In the genomic region with DNA sequence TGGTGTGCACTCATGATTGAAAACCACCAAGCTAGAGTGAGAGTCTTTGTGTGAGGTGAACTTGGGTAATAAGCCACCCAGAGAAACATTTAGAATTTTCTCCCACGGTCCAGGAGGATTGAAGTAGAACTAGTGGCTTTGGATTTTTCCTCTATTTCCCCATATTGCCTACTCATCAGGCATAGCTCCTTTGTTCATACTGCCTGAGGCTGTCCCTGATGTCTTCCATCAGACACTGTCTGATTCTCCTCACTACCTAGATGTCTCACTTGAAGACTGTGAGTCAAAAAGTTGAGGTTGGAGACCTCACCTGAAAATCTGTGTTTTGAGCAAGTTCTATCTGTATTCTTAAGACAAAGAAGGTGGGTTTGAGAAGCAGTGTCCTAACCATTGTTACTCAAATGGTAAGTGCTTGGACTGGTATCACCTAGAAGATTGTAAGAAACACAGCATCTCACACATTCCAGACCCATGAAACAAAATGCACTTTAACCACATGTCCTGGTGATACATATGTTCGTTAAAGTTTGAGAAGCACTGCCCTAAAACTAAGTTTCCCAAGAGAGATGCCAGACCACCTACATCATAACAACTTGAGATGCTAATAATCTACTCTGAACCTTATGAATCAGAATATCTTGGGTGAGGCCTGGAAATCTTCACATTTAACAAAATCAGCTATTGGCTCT, we compare ENCODE assay signal across 2 cellular contexts.
TF ChIP-seq lines count a peak whose summit lies in the region.

No MANE protein-coding gene starts in this region.

TF ChIP-seq in GM12878, 131 proteins besides CTCF, POLR2A, EP300 and RAD21:
- TF ChIP-seq ZNF592 (IDR thresholded peaks at IDR 0.05): no peak
- TF ChIP-seq, protein P1, sequence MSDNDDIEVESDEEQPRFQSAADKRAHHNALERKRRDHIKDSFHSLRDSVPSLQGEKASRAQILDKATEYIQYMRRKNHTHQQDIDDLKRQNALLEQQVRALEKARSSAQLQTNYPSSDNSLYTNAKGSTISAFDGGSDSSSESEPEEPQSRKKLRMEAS (IDR thresholded peaks at IDR 0.05; ENCODE audit: low read depth, low read length): no peak
- TF ChIP-seq JUNB (IDR thresholded peaks at IDR 0.05): no peak
- no peak for TF ChIP-seq CBFB (IDR thresholded peaks at IDR 0.05; ENCODE audit: low read depth)
- no peak for TF ChIP-seq ZNF217 (IDR thresholded peaks at IDR 0.05)
- TF ChIP-seq E4F1 (IDR thresholded peaks at IDR 0.05; ENCODE audit: borderline replicate concordance, partially characterized antibody): no peak
- TF ChIP-seq, protein P2, sequence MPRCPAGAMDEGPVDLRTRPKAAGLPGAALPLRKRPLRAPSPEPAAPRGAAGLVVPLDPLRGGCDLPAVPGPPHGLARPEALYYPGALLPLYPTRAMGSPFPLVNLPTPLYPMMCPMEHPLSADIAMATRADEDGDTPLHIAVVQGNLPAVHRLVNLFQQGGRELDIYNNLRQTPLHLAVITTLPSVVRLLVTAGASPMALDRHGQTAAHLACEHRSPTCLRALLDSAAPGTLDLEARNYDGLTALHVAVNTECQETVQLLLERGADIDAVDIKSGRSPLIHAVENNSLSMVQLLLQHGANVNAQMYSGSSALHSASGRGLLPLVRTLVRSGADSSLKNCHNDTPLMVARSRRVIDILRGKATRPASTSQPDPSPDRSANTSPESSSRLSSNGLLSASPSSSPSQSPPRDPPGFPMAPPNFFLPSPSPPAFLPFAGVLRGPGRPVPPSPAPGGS (IDR thresholded peaks at IDR 0.05; ENCODE audit: borderline replicate concordance, insufficient read depth, low read depth, low read length, poor library complexity, severe bottlenecking): no peak
- no peak for TF ChIP-seq ATF7 (IDR thresholded peaks at IDR 0.05; ENCODE audit: low read depth)

TF ChIP-seq in GM23338, 12 proteins besides CTCF, POLR2A, EP300 and RAD21:
- TF ChIP-seq ZNF114 (CRISPR knock-in tag; IDR thresholded peaks at IDR 0.05) (no peak), EZH2 (IDR thresholded peaks at IDR 0.05; ENCODE audit: low read depth, unreplicated experiment) (no peak), CREB1 (CRISPR knock-in tag; IDR thresholded peaks at IDR 0.05; ENCODE audit: low read depth) (no peak), POLR2AphosphoS5 (IDR thresholded peaks at IDR 0.05; ENCODE audit: low read depth) (no peak), ZNF331 (CRISPR knock-in tag; IDR thresholded peaks at IDR 0.05; ENCODE audit: low read depth) (no peak), STAT1 (IDR thresholded peaks at IDR 0.05; ENCODE audit: unreplicated experiment) (no peak), REST (IDR thresholded peaks at IDR 0.05; ENCODE audit: unreplicated experiment) (no peak), NANOG (IDR thresholded peaks at IDR 0.05; ENCODE audit: borderline replicate concordance) (no peak)
- TF ChIP-seq, protein P3, sequence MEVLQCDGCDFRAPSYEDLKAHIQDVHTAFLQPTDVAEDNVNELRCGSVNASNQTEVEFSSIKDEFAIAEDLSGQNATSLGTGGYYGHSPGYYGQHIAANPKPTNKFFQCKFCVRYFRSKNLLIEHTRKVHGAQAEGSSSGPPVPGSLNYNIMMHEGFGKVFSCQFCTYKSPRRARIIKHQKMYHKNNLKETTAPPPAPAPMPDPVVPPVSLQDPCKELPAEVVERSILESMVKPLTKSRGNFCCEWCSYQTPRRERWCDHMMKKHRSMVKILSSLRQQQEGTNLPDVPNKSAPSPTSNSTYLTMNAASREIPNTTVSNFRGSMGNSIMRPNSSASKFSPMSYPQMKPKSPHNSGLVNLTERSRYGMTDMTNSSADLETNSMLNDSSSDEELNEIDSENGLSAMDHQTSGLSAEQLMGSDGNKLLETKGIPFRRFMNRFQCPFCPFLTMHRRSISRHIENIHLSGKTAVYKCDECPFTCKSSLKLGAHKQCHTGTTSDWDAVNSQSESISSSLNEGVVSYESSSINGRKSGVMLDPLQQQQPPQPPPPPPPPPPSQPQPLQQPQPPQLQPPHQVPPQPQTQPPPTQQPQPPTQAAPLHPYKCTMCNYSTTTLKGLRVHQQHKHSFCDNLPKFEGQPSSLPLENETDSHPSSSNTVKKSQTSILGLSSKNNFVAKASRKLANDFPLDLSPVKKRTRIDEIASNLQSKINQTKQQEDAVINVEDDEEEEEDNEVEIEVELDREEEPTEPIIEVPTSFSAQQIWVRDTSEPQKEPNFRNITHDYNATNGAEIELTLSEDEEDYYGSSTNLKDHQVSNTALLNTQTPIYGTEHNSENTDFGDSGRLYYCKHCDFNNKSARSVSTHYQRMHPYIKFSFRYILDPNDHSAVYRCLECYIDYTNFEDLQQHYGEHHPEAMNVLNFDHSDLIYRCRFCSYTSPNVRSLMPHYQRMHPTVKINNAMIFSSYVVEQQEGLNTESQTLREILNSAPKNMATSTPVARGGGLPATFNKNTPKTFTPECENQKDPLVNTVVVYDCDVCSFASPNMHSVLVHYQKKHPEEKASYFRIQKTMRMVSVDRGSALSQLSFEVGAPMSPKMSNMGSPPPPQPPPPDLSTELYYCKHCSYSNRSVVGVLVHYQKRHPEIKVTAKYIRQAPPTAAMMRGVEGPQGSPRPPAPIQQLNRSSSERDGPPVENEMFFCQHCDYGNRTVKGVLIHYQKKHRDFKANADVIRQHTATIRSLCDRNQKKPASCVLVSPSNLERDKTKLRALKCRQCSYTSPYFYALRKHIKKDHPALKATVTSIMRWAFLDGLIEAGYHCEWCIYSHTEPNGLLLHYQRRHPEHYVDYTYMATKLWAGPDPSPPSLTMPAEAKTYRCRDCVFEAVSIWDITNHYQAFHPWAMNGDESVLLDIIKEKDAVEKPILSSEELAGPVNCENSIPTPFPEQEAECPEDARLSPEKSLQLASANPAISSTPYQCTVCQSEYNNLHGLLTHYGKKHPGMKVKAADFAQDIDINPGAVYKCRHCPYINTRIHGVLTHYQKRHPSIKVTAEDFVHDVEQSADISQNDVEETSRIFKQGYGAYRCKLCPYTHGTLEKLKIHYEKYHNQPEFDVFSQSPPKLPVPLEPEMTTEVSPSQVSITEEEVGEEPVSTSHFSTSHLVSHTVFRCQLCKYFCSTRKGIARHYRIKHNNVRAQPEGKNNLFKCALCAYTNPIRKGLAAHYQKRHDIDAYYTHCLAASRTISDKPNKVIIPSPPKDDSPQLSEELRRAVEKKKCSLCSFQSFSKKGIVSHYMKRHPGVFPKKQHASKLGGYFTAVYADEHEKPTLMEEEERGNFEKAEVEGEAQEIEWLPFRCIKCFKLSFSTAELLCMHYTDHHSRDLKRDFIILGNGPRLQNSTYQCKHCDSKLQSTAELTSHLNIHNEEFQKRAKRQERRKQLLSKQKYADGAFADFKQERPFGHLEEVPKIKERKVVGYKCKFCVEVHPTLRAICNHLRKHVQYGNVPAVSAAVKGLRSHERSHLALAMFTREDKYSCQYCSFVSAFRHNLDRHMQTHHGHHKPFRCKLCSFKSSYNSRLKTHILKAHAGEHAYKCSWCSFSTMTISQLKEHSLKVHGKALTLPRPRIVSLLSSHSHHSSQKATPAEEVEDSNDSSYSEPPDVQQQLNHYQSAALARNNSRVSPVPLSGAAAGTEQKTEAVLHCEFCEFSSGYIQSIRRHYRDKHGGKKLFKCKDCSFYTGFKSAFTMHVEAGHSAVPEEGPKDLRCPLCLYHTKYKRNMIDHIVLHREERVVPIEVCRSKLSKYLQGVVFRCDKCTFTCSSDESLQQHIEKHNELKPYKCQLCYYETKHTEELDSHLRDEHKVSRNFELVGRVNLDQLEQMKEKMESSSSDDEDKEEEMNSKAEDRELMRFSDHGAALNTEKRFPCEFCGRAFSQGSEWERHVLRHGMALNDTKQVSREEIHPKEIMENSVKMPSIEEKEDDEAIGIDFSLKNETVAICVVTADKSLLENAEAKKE (CRISPR knock-in tag; IDR thresholded peaks at IDR 0.05): no peak
- TF ChIP-seq, protein P4, sequence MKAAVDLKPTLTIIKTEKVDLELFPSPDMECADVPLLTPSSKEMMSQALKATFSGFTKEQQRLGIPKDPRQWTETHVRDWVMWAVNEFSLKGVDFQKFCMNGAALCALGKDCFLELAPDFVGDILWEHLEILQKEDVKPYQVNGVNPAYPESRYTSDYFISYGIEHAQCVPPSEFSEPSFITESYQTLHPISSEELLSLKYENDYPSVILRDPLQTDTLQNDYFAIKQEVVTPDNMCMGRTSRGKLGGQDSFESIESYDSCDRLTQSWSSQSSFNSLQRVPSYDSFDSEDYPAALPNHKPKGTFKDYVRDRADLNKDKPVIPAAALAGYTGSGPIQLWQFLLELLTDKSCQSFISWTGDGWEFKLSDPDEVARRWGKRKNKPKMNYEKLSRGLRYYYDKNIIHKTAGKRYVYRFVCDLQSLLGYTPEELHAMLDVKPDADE (IDR thresholded peaks at IDR 0.05): no peak
